Comparison of ENCODE assay signal across 30 cellular contexts in genomic region chr4:157314906-157315305, GRCh38.
"Had no signal": no experiment of that assay in that cellular context is flagged by ENCODE, and none has a peak within 500 bp of the region (broad histone marks: within the 10 kb centered on the region; RNA-seq: fewer than 3 reads in every experiment).

No MANE protein-coding gene starts in this region.

- H3K4me3 Mint-ChIP-seq: activated B cell treated with CpG ODN at 0.5 μM for 24 hours; activated CD4-positive, alpha-beta T cell treated with anti-CD3 and anti-CD28 coated beads, Interleukin-2, amount 10 ng/mL, durations not matched to agents 24 days and 14 days; activated CD8-positive, alpha-beta memory T cell treated with anti-CD3 and anti-CD28 coated beads, Interleukin-2, amount 10 ng/mL, durations not matched to agents 7 days and 5 days; activated naive CD4-positive, alpha-beta T cell treated with anti-CD3 and anti-CD28 coated beads, Interleukin-2, amount 50 U/mL, for 24 hours; activated T-cell treated with anti-CD3 and anti-CD28 coated beads, Interleukin-2, amount 50 U/mL, for 24 hours; activated T-helper 1 cell treated with anti-CD3 and anti-CD28 coated beads, Interleukin-12 subunit alpha, Interleukin-12 subunit beta, Interleukin-2, Interleukin-4 antibody, amounts not matched to agents 30 ng/mL and 10 ng/mL and 1 ng/mL, durations not matched to agents 14 hours and 24 hours and 36 hours; IgD-negative memory B cell; T-helper 1 cell treated with Interleukin-12 subunit alpha and Interleukin-12 subunit beta and Interleukin-4 antibody, amounts not matched to agents 30 μg/mL and 1 μg/mL, for 36 hours had no signal

- H3K4me1 Mint-ChIP-seq: activated B cell treated with CpG ODN at 0.5 μM for 24 hours; activated CD4-positive, alpha-beta T cell treated with anti-CD3 and anti-CD28 coated beads, Interleukin-2, amount 10 ng/mL, durations not matched to agents 24 days and 14 days; activated CD8-positive, alpha-beta memory T cell treated with anti-CD3 and anti-CD28 coated beads, Interleukin-2, amount 10 ng/mL, durations not matched to agents 7 days and 5 days; activated naive CD4-positive, alpha-beta T cell treated with anti-CD3 and anti-CD28 coated beads, Interleukin-2, amount 50 U/mL, for 24 hours; IgD-negative memory B cell had no signal

- DNase-seq: activated B cell treated with CpG ODN at 0.5 μM for 24 hours; activated CD4-positive, alpha-beta T cell treated with anti-CD3 and anti-CD28 coated beads for 1 hour; activated CD4-positive, alpha-beta T cell treated with anti-CD3 and anti-CD28 coated beads, Interleukin-2, amount 10 ng/mL, durations not matched to agents 24 days and 14 days; activated CD4-positive, alpha-beta T cell treated with anti-CD3 and anti-CD28 coated beads, Interleukin-2, amount 50 U/mL, for 48 hours; activated CD8-positive, alpha-beta memory T cell treated with anti-CD3 and anti-CD28 coated beads, Interleukin-2, amount 10 ng/mL, durations not matched to agents 7 days and 5 days; activated effector memory CD4-positive, alpha-beta T cell treated with Interleukin-2 at 50 U/mL for 16 hours; activated naive CD4-positive, alpha-beta T cell; activated T-cell treated with anti-CD3 and anti-CD28 coated beads, Interleukin-2, amount 50 U/mL, for 24 hours; amniotic stem cell; body of pancreas; central memory CD4-positive, alpha-beta T cell; KG1; NCI-H1092; NCI-H1436; NCI-H187 treated with DMSO at 0.1 percent for 48 hours; NCI-H2107; NCI-H2171 treated with DMSO at 0.1 percent for 48 hours; NCI-H226; NCI-H510A; NCI-H526 treated with DMSO at 0.1 percent for 48 hours; OCI-M1; SHP77; SW 1271 had no signal

- H3K27me3 Mint-ChIP-seq: activated B cell treated with CpG ODN at 0.5 μM for 24 hours; activated CD4-positive, alpha-beta T cell treated with anti-CD3 and anti-CD28 coated beads, Interleukin-2, amount 10 ng/mL, durations not matched to agents 24 days and 14 days; activated CD8-positive, alpha-beta memory T cell treated with anti-CD3 and anti-CD28 coated beads, Interleukin-2, amount 10 ng/mL, durations not matched to agents 7 days and 5 days; activated naive CD4-positive, alpha-beta T cell treated with anti-CD3 and anti-CD28 coated beads, Interleukin-2, amount 50 U/mL, for 24 hours; activated T-cell treated with anti-CD3 and anti-CD28 coated beads, Interleukin-2, amount 50 U/mL, for 24 hours; IgD-negative memory B cell had no signal

- H3K27ac ChIP-seq: ascending aorta, body of pancreas, SJSA1 had no signal

- H3K27me3 ChIP-seq: ascending aorta, body of pancreas, SJSA1 had no signal

- ATAC-seq: activated CD8-positive, alpha-beta memory T cell treated with anti-CD3 and anti-CD28 coated beads, Interleukin-2, amount 10 ng/mL, durations not matched to agents 7 days and 5 days; body of pancreas; SK-N-SH treated with all-trans-retinoic acid at 6 μM for 48 hours had no signal

- H3K27ac Mint-ChIP-seq: activated B cell treated with CpG ODN at 0.5 μM for 24 hours; activated CD4-positive, alpha-beta T cell treated with anti-CD3 and anti-CD28 coated beads, Interleukin-2, amount 10 ng/mL, durations not matched to agents 24 days and 14 days; activated CD8-positive, alpha-beta memory T cell treated with anti-CD3 and anti-CD28 coated beads, Interleukin-2, amount 10 ng/mL, durations not matched to agents 7 days and 5 days; activated naive CD4-positive, alpha-beta T cell treated with anti-CD3 and anti-CD28 coated beads, Interleukin-2, amount 50 U/mL, for 24 hours; activated T-cell treated with anti-CD3 and anti-CD28 coated beads, Interleukin-2, amount 50 U/mL, for 24 hours; activated T-helper 1 cell treated with anti-CD3 and anti-CD28 coated beads, Interleukin-12 subunit alpha, Interleukin-12 subunit beta, Interleukin-2, Interleukin-4 antibody, amounts not matched to agents 30 ng/mL and 10 ng/mL and 1 ng/mL, durations not matched to agents 14 hours and 24 hours and 36 hours; IgD-negative memory B cell; T-helper 1 cell treated with Interleukin-12 subunit alpha and Interleukin-12 subunit beta and Interleukin-4 antibody, amounts not matched to agents 30 μg/mL and 1 μg/mL, for 36 hours had no signal

- H3K9me3 Mint-ChIP-seq: activated CD4-positive, alpha-beta T cell treated with anti-CD3 and anti-CD28 coated beads, Interleukin-2, amount 10 ng/mL, durations not matched to agents 24 days and 14 days; activated T-helper 1 cell treated with anti-CD3 and anti-CD28 coated beads, Interleukin-12 subunit alpha, Interleukin-12 subunit beta, Interleukin-2, Interleukin-4 antibody, amounts not matched to agents 30 ng/mL and 10 ng/mL and 1 ng/mL, durations not matched to agents 14 hours and 24 hours and 36 hours; T-helper 1 cell treated with Interleukin-12 subunit alpha and Interleukin-12 subunit beta and Interleukin-4 antibody, amounts not matched to agents 30 μg/mL and 1 μg/mL, for 36 hours had no signal

- H3K4me3 ChIP-seq: ascending aorta, body of pancreas, SJSA1 had no signal

- H3K36me3 Mint-ChIP-seq: activated CD8-positive, alpha-beta memory T cell treated with anti-CD3 and anti-CD28 coated beads, Interleukin-2, amount 10 ng/mL, durations not matched to agents 7 days and 5 days; activated naive CD4-positive, alpha-beta T cell treated with anti-CD3 and anti-CD28 coated beads, Interleukin-2, amount 50 U/mL, for 24 hours; IgD-negative memory B cell had no signal
